In genomic region chr13:60661514-60661913, GRCh38 we compare ENCODE assay signal across 21 cellular contexts.
"Had no signal": no experiment of that assay in that cellular context is flagged by ENCODE, and none has a peak within 500 bp of the region (broad histone marks: within the 10 kb centered on the region; RNA-seq: fewer than 3 reads in every experiment).

No MANE protein-coding gene starts in this region.

- H3K27me3 Mint-ChIP-seq: activated CD4-positive, alpha-beta memory T cell treated with anti-CD3 and anti-CD28 coated beads, Interleukin-2, amount 10 ng/mL, durations not matched to agents 7 days and 5 days; activated CD8-positive, alpha-beta memory T cell treated with anti-CD3 and anti-CD28 coated beads, Interleukin-2, amount 10 ng/mL, durations not matched to agents 7 days and 5 days; activated naive CD8-positive, alpha-beta T cell treated with anti-CD3 and anti-CD28 coated beads, Interleukin-2, amount 50 U/mL, for 24 hours; progenitor cell of endocrine pancreas had no signal

- H3K4me3 ChIP-seq: dorsolateral prefrontal cortex, right atrium auricular region, tibial nerve had no signal

- H3K4me1 Mint-ChIP-seq: activated CD4-positive, alpha-beta memory T cell treated with anti-CD3 and anti-CD28 coated beads, Interleukin-2, amount 10 ng/mL, durations not matched to agents 7 days and 5 days; activated CD8-positive, alpha-beta memory T cell treated with anti-CD3 and anti-CD28 coated beads, Interleukin-2, amount 10 ng/mL, durations not matched to agents 7 days and 5 days; activated naive CD8-positive, alpha-beta T cell treated with anti-CD3 and anti-CD28 coated beads, Interleukin-2, amount 50 U/mL, for 24 hours; nephron progenitor cell had no signal

- H3K36me3 Mint-ChIP-seq: activated CD8-positive, alpha-beta memory T cell treated with anti-CD3 and anti-CD28 coated beads, Interleukin-2, amount 10 ng/mL, durations not matched to agents 7 days and 5 days had no signal

- H3K27ac Mint-ChIP-seq: activated CD4-positive, alpha-beta memory T cell treated with anti-CD3 and anti-CD28 coated beads, Interleukin-2, amount 10 ng/mL, durations not matched to agents 7 days and 5 days; activated CD8-positive, alpha-beta memory T cell treated with anti-CD3 and anti-CD28 coated beads, Interleukin-2, amount 10 ng/mL, durations not matched to agents 7 days and 5 days; activated naive CD4-positive, alpha-beta T cell treated with anti-CD3 and anti-CD28 coated beads for 36 hours; activated naive CD8-positive, alpha-beta T cell treated with anti-CD3 and anti-CD28 coated beads, Interleukin-2, amount 50 U/mL, for 24 hours; nephron progenitor cell; progenitor cell of endocrine pancreas had no signal

- DNase-seq: activated CD4-positive, alpha-beta memory T cell treated with anti-CD3 and anti-CD28 coated beads, Interleukin-2, amount 10 ng/mL, durations not matched to agents 7 days and 5 days; activated CD4-positive, alpha-beta T cell treated with anti-CD3 and anti-CD28 coated beads for 48 hours; activated CD4-positive, CD25-positive, alpha-beta regulatory T cell; activated CD8-positive, alpha-beta memory T cell treated with anti-CD3 and anti-CD28 coated beads, Interleukin-2, amount 10 ng/mL, durations not matched to agents 7 days and 5 days; activated naive CD4-positive, alpha-beta T cell treated with anti-CD3 and anti-CD28 coated beads for 36 hours; activated naive CD8-positive, alpha-beta T cell treated with anti-CD3 and anti-CD28 coated beads, Interleukin-2, amount 50 U/mL, for 24 hours; activated T-cell treated with anti-CD3 and anti-CD28 coated beads, Interleukin-2, amount 50 U/mL, for 4 hours; aorta; brain microvascular endothelial cell; central memory CD4-positive, alpha-beta T cell; dorsolateral prefrontal cortex; erythroblast; foreskin melanocyte; kidney; mammary epithelial cell; nephron progenitor cell; stimulated activated naive CD8-positive, alpha-beta T cell treated with anti-CD3 and anti-CD28 coated beads, Interleukin-15, Interleukin-2, amounts not matched to agents 100 U/mL and 50 U/mL, for 24 hours had no signal

- H3K4me1 ChIP-seq: right atrium auricular region, tibial nerve had no signal

- H3K36me3 ChIP-seq: brain microvascular endothelial cell, right atrium auricular region, tibial nerve had no signal

- H3K9me3 ChIP-seq: tibial nerve had no signal

- H3K4me3 Mint-ChIP-seq: activated CD4-positive, alpha-beta memory T cell treated with anti-CD3 and anti-CD28 coated beads, Interleukin-2, amount 10 ng/mL, durations not matched to agents 7 days and 5 days; activated CD8-positive, alpha-beta memory T cell treated with anti-CD3 and anti-CD28 coated beads, Interleukin-2, amount 10 ng/mL, durations not matched to agents 7 days and 5 days; activated naive CD4-positive, alpha-beta T cell treated with anti-CD3 and anti-CD28 coated beads for 36 hours; activated naive CD8-positive, alpha-beta T cell treated with anti-CD3 and anti-CD28 coated beads, Interleukin-2, amount 50 U/mL, for 24 hours; activated T-cell treated with anti-CD3 and anti-CD28 coated beads, Interleukin-2, amount 50 U/mL, for 4 hours; nephron progenitor cell had no signal

- H3K27ac ChIP-seq: brain microvascular endothelial cell, dorsolateral prefrontal cortex, right atrium auricular region, tibial nerve had no signal

- ATAC-seq: activated CD8-positive, alpha-beta memory T cell treated with anti-CD3 and anti-CD28 coated beads, Interleukin-2, amount 10 ng/mL, durations not matched to agents 7 days and 5 days; activated naive CD8-positive, alpha-beta T cell treated with anti-CD3 and anti-CD28 coated beads, Interleukin-2, amount 50 U/mL, for 24 hours; activated T-cell treated with anti-CD3 and anti-CD28 coated beads, Interleukin-2, amount 50 U/mL, for 4 hours; left lobe of liver; stimulated activated naive CD8-positive, alpha-beta T cell treated with anti-CD3 and anti-CD28 coated beads, Interleukin-15, Interleukin-2, amounts not matched to agents 100 U/mL and 50 U/mL, for 24 hours had no signal

- H3K27me3 ChIP-seq: brain microvascular endothelial cell, dorsolateral prefrontal cortex, right atrium auricular region, tibial nerve had no signal
